In genomic region chr16:72990003-72990521, GRCh38 we compare ENCODE assay signal across 8 cellular contexts. TPM values are rescaled to one million over a fixed set of nuclear protein-coding genes. Genes with fewer than 3 reads are reported as not detected.
DNase-seq lines count a peak whose midpoint lies in the region; ATAC-seq and TF ChIP-seq lines count a peak whose summit lies in the region.

No MANE protein-coding gene starts in this region.

- H3K9me3 Mint-ChIP-seq in stimulated activated memory B cell treated with anti-CD40 and anti-IgM and Interleukin-4, amounts not matched to agents 10 μg/mL and 1 μg/mL and 100 μg/mL, for 72 hours = no peaks in the 10 kb centered on the region

- H3K36me3 ChIP-seq in SK-N-MC (ENCODE audit: insufficient read depth, low read length) = no peaks in the 10 kb centered on the region
- no peaks in the 10 kb centered on the region for H3K36me3 ChIP-seq in heart right ventricle
- no peaks in the 10 kb centered on the region for H3K36me3 ChIP-seq in skeletal muscle satellite cell (ENCODE audit: insufficient read depth, low read length)

- no peak overlapping the region for H3K4me3 Mint-ChIP-seq in stimulated activated memory B cell treated with anti-CD40 and anti-IgM and Interleukin-4, amounts not matched to agents 10 μg/mL and 1 μg/mL and 100 μg/mL, for 72 hours

- WGBS in heart right ventricle, 2 donors = 53 to 64% methylated on average over 17 of the region's 17 CpGs

- H3K27ac ChIP-seq in SK-N-MC = no peak overlapping the region
- H3K27ac ChIP-seq in heart right ventricle = peak overlapping the region; percentile 36 to 74 (median 62)

- no peaks in the 10 kb centered on the region for H3K9me3 ChIP-seq in SK-N-MC (ENCODE audit: low read depth, low read length)
- H3K9me3 ChIP-seq in heart right ventricle = no peaks in the 10 kb centered on the region
- no peaks in the 10 kb centered on the region for H3K9me3 ChIP-seq in skeletal muscle satellite cell (replicated peaks; ENCODE audit: low read length)

- H3K27ac Mint-ChIP-seq in stimulated activated memory B cell treated with anti-CD40 and anti-IgM and Interleukin-4, amounts not matched to agents 10 μg/mL and 1 μg/mL and 100 μg/mL, for 72 hours = no peak overlapping the region

- ATAC-seq in heart right ventricle (peak in 7 of 8 donors; percentile 22 to 77 (median 44)), GM19397 (IDR thresholded peaks at IDR 0.05; ENCODE audit: unreplicated experiment) (no peak)
- no peak for ATAC-seq in stimulated activated memory B cell treated with anti-CD40 and anti-IgM and Interleukin-4, amounts not matched to agents 10 μg/mL and 1 μg/mL and 100 μg/mL, for 72 hours

- peaks cover 22 to 90% (median 67%) of the 10 kb centered on the region in 9 donors for H3K4me1 ChIP-seq in heart right ventricle
- H3K4me1 ChIP-seq in skeletal muscle satellite cell (ENCODE audit: control insufficient read depth, insufficient read depth, low read length) = peaks cover 90% of the 10 kb centered on the region

- no peaks in the 10 kb centered on the region for H3K27me3 Mint-ChIP-seq in stimulated activated memory B cell treated with anti-CD40 and anti-IgM and Interleukin-4, amounts not matched to agents 10 μg/mL and 1 μg/mL and 100 μg/mL, for 72 hours

- H3K36me3 Mint-ChIP-seq in stimulated activated memory B cell treated with anti-CD40 and anti-IgM and Interleukin-4, amounts not matched to agents 10 μg/mL and 1 μg/mL and 100 μg/mL, for 72 hours = no peaks in the 10 kb centered on the region

- H3K9ac ChIP-seq in SK-N-MC (ENCODE audit: insufficient read length) = no peak overlapping the region
- peak overlapping the region; percentile 80 for H3K9ac ChIP-seq in skeletal muscle satellite cell (ENCODE audit: low read depth, low read length)

- intact Hi-C loops in heart right ventricle (cut with DNase I) = no loop called here

- no peak for TF ChIP-seq CTCF in heart right ventricle (IDR thresholded peaks at IDR 0.05)

- peaks cover 11% of the 10 kb centered on the region for H3K4me1 Mint-ChIP-seq in stimulated activated memory B cell treated with anti-CD40 and anti-IgM and Interleukin-4, amounts not matched to agents 10 μg/mL and 1 μg/mL and 100 μg/mL, for 72 hours

- H3K4me2 ChIP-seq in skeletal muscle satellite cell (ENCODE audit: low read length) = peak overlapping the region; percentile 82

- DNase-seq in GM04503 (ENCODE audit: low read depth) (peak; percentile 72), SK-N-MC (ENCODE audit: low read depth, low spot score) (no peak), heart right ventricle (peak; percentile 36 to 51), mucosa of gallbladder (ENCODE audit: low spot score) (no peak), cerebellar cortex (ENCODE audit: low spot score) (no peak)

- H3K27me3 ChIP-seq in heart right ventricle = no peaks in the 10 kb centered on the region
- no peaks in the 10 kb centered on the region for H3K27me3 ChIP-seq in skeletal muscle satellite cell (ENCODE audit: control insufficient read depth, insufficient read depth, low read length)

- H3K4me3 ChIP-seq in SK-N-MC (peak overlapping the region; percentile 9; the same call in 1 of the 2 replicates), heart right ventricle (peak overlapping the region in 3 of 10 donors; percentile 10 to 18 (median 17)), skeletal muscle satellite cell (ENCODE audit: low read length) (peak overlapping the region; percentile 54)

RNA-seq across cellular contexts. Expression of gene ZFHX3, which starts 57.9 kb away (rescaled TPM):
- total RNA-seq in heart right ventricle (10 to 100 TPM in 6 of 10 donors, 1 to 10 TPM in 4; 7.9 to 15.2 (median 11.7) TPM), mucosa of gallbladder (51.4 TPM)
- polyA plus RNA-seq in heart right ventricle = 1 to 10 TPM; 1.6 to 4.0 TPM
- total RNA-seq in skeletal muscle satellite cell (2012; rRNA removed) = 5.1 and 8.3 TPM in 2 replicates

Comparison
In these comparisons a context has a peak if more than half of its experiments do, and no peak if none do; other contexts are left out.
1. DNase-seq: peak in GM04503 (single experiment) and heart right ventricle (2 of 2); none in SK-N-MC (single experiment), mucosa of gallbladder (single experiment) and cerebellar cortex (single experiment).
2. ATAC-seq: peak in heart right ventricle (7 of 8); none in GM19397 (single experiment) and stimulated activated memory B cell treated with anti-CD40 and anti-IgM and Interleukin-4, amounts not matched to agents 10 μg/mL and 1 μg/mL and 100 μg/mL, for 72 hours (single experiment).